ENCODE assay signal across 1 cellular context in genomic region chr1:53771648-53772047, GRCh38.
A peak's percentile ranks its signal among the peaks of the same experiment; 100 is the strongest.
TF ChIP-seq lines count a peak whose summit lies in the region.

No MANE protein-coding gene starts in this region.

TF ChIP-seq in IMR-90, 13 proteins besides CTCF, POLR2A, EP300 and RAD21:
- TF ChIP-seq RFX5 (IDR thresholded peaks at IDR 0.05; ENCODE audit: low read depth, low read length) (no peak), MAFK (IDR thresholded peaks at IDR 0.05; ENCODE audit: low read depth, low read length) (no peak), SMC3 (IDR thresholded peaks at IDR 0.05; ENCODE audit: low read depth, low read length) (no peak), MAZ (IDR thresholded peaks at IDR 0.05; ENCODE audit: borderline replicate concordance, low read depth, low read length) (no peak), NFE2L2 (IDR thresholded peaks at IDR 0.05; ENCODE audit: low read depth, low read length) (no peak), RCOR1 (IDR thresholded peaks at IDR 0.05; ENCODE audit: insufficient replicate concordance, low read length) (no peak), CHD1 (IDR thresholded peaks at IDR 0.05; ENCODE audit: low read depth, low read length) (no peak), BHLHE40 (IDR thresholded peaks at IDR 0.05; ENCODE audit: low read depth, low read length) (peak; percentile 66), MXI1 (IDR thresholded peaks at IDR 0.05; ENCODE audit: borderline replicate concordance, low read depth, low read length) (no peak), ELK1 (IDR thresholded peaks at IDR 0.05; ENCODE audit: borderline replicate concordance, low read depth, low read length) (no peak), FOS (IDR thresholded peaks at IDR 0.05; ENCODE audit: low read depth, low read length) (0 out of 2 replicates have a peak, but pooled peaks have one; percentile 11), CEBPB (IDR thresholded peaks at IDR 0.05; ENCODE audit: low read depth, low read length) (peak; percentile 74), USF2 (IDR thresholded peaks at IDR 0.05; ENCODE audit: low read depth, low read length) (no peak)
TF ChIP-seq in IMR-90: peak in this region for 3.
